In the genomic region with DNA sequence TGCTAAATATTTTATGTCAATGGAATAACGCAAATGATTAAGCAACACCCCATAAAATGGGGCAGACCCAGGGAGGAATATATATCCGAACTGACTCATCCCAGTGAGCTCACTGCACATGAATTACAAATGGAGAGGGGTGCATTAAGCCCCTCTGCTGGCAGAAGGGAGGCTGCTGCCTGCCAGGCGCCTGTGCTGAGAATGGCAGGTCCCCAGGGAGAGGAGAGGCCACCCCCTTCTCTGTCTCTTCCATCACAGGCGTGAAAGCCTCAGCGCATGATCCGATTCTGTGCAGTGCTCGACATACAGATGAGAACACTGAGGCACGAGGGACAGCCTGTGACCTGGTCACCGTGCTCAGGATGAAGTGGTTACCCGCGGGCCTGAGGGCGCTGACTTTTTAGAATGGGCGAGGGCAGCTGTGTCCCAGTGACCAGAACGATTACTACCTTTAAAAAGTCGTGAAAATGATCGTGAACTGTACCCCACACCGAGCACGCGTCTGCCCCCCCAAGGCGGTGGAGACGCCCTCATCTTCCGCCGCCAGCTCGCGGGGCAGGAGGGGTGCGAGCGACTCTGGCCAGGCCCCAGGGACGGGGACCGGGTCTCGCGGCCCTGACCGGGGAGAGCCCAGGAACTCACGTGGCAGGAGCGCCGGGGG, we compare ENCODE assay signal across 8 cellular contexts.
A peak's percentile ranks its signal among the peaks of the same experiment; 100 is the strongest.
DNase-seq lines count a peak whose midpoint lies in the region; TF ChIP-seq lines count a peak whose summit lies in the region.
"Not testable (repeated sequence)": the region's sequence is repeated elsewhere in the genome, so short reads cannot be mapped to it uniquely, and the experiment has no call there.

No MANE protein-coding gene starts in this region.

- H3K4me1 ChIP-seq in DOHH2 (ENCODE audit: control insufficient read depth, low read length); effector memory CD4-positive, alpha-beta T cell (ENCODE audit: control insufficient read depth, insufficient read depth, low read length, poor library complexity, severe bottlenecking): not testable (repeated sequence)
- H3K4me1 ChIP-seq in parathyroid adenoma, result peaks cover 19% of the 10 kb centered on the region
- H3K4me1 ChIP-seq in thyroid gland, result peaks cover 5 to 10% of the 10 kb centered on the region in 2 donors

- H3K79me2 ChIP-seq in DOHH2 (ENCODE audit: control insufficient read depth, low read length); parathyroid adenoma: not testable (repeated sequence)

- 8 to 10% methylated on average over 12 to 16 of the region's 35 CpGs for WGBS in thyroid gland, 2 donors

- not testable (repeated sequence) for TF ChIP-seq CTCF in DOHH2 (IDR thresholded peaks at IDR 0.05; ENCODE audit: low read depth, low read length, poor library complexity, severe bottlenecking); parathyroid adenoma (IDR thresholded peaks at IDR 0.05); thyroid gland (IDR thresholded peaks at IDR 0.05)

- DNase-seq in KG1 (lab: John Stamatoyannopoulos, UW) (peak; percentile 26), SK-MEL-5 (ENCODE audit: low read depth, low spot score) (peak; percentile 56), iris pigment epithelial cell (ENCODE audit: low read depth) (peak; percentile 45), thyroid gland (peak in 1 of 2 donors; percentile 14)
- peak; percentile 4 for DNase-seq in activated effector memory CD4-positive, alpha-beta T cell treated with Interleukin-2 at 50 U/mL for 16 hours
- peak in 1 of 3 donors; percentile 5 for DNase-seq in effector memory CD4-positive, alpha-beta T cell

- H3K9me2 ChIP-seq in DOHH2 (replicated peaks; ENCODE audit: control insufficient read depth, low read length), result not testable (repeated sequence)

- in situ Hi-C loops in SK-MEL-5 (cut with HindIII; ENCODE audit: low pct_unique_long_range_greater_than_20kb, low sequenced_read_pairs), result not testable (repeated sequence)

- H3K27ac ChIP-seq in DOHH2 (ENCODE audit: low read depth, low read length), result 0 out of 2 replicates have a peak overlapping the region, but pooled peaks have one; percentile 4
- peak overlapping the region; percentile 75 for H3K27ac ChIP-seq in effector memory CD4-positive, alpha-beta T cell (ENCODE audit: insufficient read depth, low read length, poor library complexity, severe bottlenecking)
- peak overlapping the region; percentile 89 for H3K27ac ChIP-seq in parathyroid adenoma
- peak overlapping the region; percentile 53 to 86 (median 70) for H3K27ac ChIP-seq in thyroid gland

- peak overlapping the region; percentile 95 for H2AFZ ChIP-seq in parathyroid adenoma

- H3K9ac ChIP-seq in parathyroid adenoma, result peak overlapping the region; percentile 97

- H3K4me2 ChIP-seq in DOHH2 (ENCODE audit: low read length), result peak overlapping the region; percentile 53
- H3K4me2 ChIP-seq in parathyroid adenoma (ENCODE audit: low read length), result peak overlapping the region; percentile 66

- H3K36me3 ChIP-seq in DOHH2 (ENCODE audit: control insufficient read depth, low read length); effector memory CD4-positive, alpha-beta T cell (ENCODE audit: control insufficient read depth, insufficient read depth, low read length); parathyroid adenoma (ENCODE audit: control insufficient read depth, insufficient read depth, low read length); thyroid gland: not testable (repeated sequence)

- intact Hi-C loops in thyroid gland (cut with DNase I), result not testable (repeated sequence)

- H3F3A ChIP-seq in DOHH2 (ENCODE audit: control insufficient read depth, insufficient read depth), result not testable (repeated sequence)

- not testable (repeated sequence) for TF ChIP-seq POLR2A in thyroid gland (IDR thresholded peaks at IDR 0.05)

- not testable (repeated sequence) for H3K9me3 ChIP-seq in DOHH2 (ENCODE audit: control insufficient read depth, insufficient read depth, low read length); effector memory CD4-positive, alpha-beta T cell (ENCODE audit: control insufficient read depth, low read length); parathyroid adenoma (ENCODE audit: control insufficient read depth, low read length); thyroid gland

- H4K20me1 ChIP-seq in DOHH2 (ENCODE audit: control insufficient read depth, insufficient read depth, low read depth, low read length), result not testable (repeated sequence)

- H3K4me3 ChIP-seq in DOHH2 (ENCODE audit: low read length) (peak overlapping the region; percentile 69), parathyroid adenoma (ENCODE audit: low read depth, low read length) (peak overlapping the region; percentile 62), thyroid gland (replicated peaks in 1 of 3) (peak overlapping the region; percentile 21 to 97 (median 77))
- H3K4me3 ChIP-seq in effector memory CD4-positive, alpha-beta T cell (ENCODE audit: insufficient read depth, low read depth, low read length, poor library complexity, severe bottlenecking), result peak overlapping the region; percentile 77

- H3K27me3 ChIP-seq in DOHH2 (ENCODE audit: control insufficient read depth, low read length); effector memory CD4-positive, alpha-beta T cell (replicated peaks; ENCODE audit: control insufficient read depth, insufficient read depth, low read length, poor library complexity, severe bottlenecking); parathyroid adenoma (ENCODE audit: control insufficient read depth, insufficient read depth, low read length); thyroid gland: not testable (repeated sequence)

Comparison
In these comparisons a context has a peak if more than half of its experiments do, and no peak if none do; other contexts are left out.
1. H3K27ac ChIP-seq: peak in every context shown above with its lines; median percentile 89 in parathyroid adenoma; 75 in effector memory CD4-positive, alpha-beta T cell; 70 in thyroid gland; 4 in DOHH2.